Comparison of ENCODE assay signal across 8 cellular contexts in the genomic region with DNA sequence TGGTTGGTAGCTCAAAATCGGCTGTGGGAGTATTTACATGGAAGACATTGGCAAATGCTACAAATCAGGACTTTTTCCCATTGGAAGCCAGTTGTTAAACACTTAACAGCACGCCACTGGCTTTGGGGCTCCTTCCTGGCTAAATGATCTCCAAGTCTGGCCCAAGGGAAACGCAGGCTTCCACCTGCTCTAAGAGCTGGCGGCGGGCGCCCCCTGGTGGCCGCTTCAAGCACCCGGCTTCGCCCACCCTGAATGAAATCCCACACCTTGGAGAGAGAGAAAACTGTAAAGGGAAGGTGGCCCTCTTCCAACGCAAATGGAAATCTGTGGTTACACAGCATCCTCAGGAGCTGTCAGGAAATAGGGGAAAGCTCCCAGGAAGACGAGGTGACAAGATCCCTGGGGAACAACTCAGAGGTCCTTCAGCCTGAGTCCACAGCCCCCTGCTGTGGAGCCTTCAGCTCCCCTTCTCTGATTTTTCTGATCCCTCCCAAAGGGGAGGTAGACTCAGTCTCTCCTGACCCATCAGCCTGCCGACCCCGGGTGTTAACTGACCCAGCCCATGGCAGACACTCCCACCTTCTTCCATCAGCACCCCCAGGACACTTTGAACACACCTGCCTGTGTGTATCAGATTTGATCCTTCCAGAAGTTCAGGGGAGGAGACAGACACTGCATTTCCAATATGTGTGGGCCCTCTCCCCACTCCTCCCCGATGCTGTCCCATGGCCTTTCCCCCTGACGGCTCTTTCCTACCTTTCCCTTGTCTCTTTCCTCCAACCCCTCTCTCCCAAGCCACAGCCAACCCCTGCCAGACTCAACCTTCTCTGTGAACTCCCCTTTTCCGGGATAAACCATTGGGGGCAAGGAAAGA. TPM values are rescaled to one million over a fixed set of nuclear protein-coding genes. Genes with fewer than 3 reads are reported as not detected.
DNase-seq lines count a peak whose midpoint lies in the region; ATAC-seq and TF ChIP-seq lines count a peak whose summit lies in the region.

No MANE protein-coding gene starts in this region.

- TF ChIP-seq POLR2A in NB4 (IDR thresholded peaks at IDR 0.05; ENCODE audit: extremely low read depth, insufficient read length), result no peak

- H3K4me1 Mint-ChIP-seq in activated naive CD4-positive, alpha-beta T cell treated with anti-CD3 and anti-CD28 coated beads, Interleukin-2, amount 10 ng/mL, durations not matched to agents 7 days and 5 days, result peaks cover 66% of the 10 kb centered on the region

- ATAC-seq in GM21723 (IDR thresholded peaks at IDR 0.05; ENCODE audit: unreplicated experiment) (peak; percentile 55), upper lobe of right lung (peak; percentile 85)

- no peak overlapping the region for H3K27ac ChIP-seq in SK-N-MC
- no peak overlapping the region for H3K27ac ChIP-seq in parathyroid adenoma
- H3K27ac ChIP-seq in upper lobe of right lung, result no peak overlapping the region

- no peak overlapping the region for H3K9ac ChIP-seq in SK-N-MC (ENCODE audit: insufficient read length)
- no peak overlapping the region for H3K9ac ChIP-seq in parathyroid adenoma

- H3K36me3 ChIP-seq in SK-N-MC (ENCODE audit: insufficient read depth, low read length) (no peaks in the 10 kb centered on the region), parathyroid adenoma (ENCODE audit: control insufficient read depth, insufficient read depth, low read length) (no peaks in the 10 kb centered on the region), upper lobe of right lung (no peaks in the 10 kb centered on the region)

- H3K4me3 ChIP-seq in NB4 (ENCODE audit: low read depth, low read length) (no peak overlapping the region), SK-N-MC (no peak overlapping the region), parathyroid adenoma (ENCODE audit: low read depth, low read length) (no peak overlapping the region), upper lobe of right lung (no peak overlapping the region)

- no peaks in the 10 kb centered on the region for H3K27me3 ChIP-seq in parathyroid adenoma (ENCODE audit: control insufficient read depth, insufficient read depth, low read length)
- no peaks in the 10 kb centered on the region for H3K27me3 ChIP-seq in upper lobe of right lung

- DNase-seq in Caki2 (ENCODE audit: low read depth) (peak; percentile 68), NB4 (ENCODE audit: low read depth) (peak; percentile 91), SK-N-MC (ENCODE audit: low read depth, low spot score) (peak; percentile 68), globus pallidus (ENCODE audit: low spot score) (peak; percentile 70), upper lobe of right lung (peak; percentile 89)
- peak; percentile 78 for DNase-seq in activated naive CD4-positive, alpha-beta T cell treated with anti-CD3 and anti-CD28 coated beads, Interleukin-2, amount 10 ng/mL, durations not matched to agents 7 days and 5 days

- H3K4me1 ChIP-seq in parathyroid adenoma (peaks cover 5% of the 10 kb centered on the region), upper lobe of right lung (peaks cover 23% of the 10 kb centered on the region)

- H3K9me3 ChIP-seq in SK-N-MC (ENCODE audit: low read depth, low read length) (no peaks in the 10 kb centered on the region), parathyroid adenoma (ENCODE audit: control insufficient read depth, low read length) (no peaks in the 10 kb centered on the region), upper lobe of right lung (no peaks in the 10 kb centered on the region)

- H3K27ac Mint-ChIP-seq in activated naive CD4-positive, alpha-beta T cell treated with anti-CD3 and anti-CD28 coated beads, Interleukin-2, amount 10 ng/mL, durations not matched to agents 7 days and 5 days, result peak overlapping the region; percentile 83

- TF ChIP-seq CTCF in NB4 (IDR thresholded peaks at IDR 0.05; ENCODE audit: low read depth, low read length) (peak; percentile 99), parathyroid adenoma (IDR thresholded peaks at IDR 0.05) (peak; percentile 98), upper lobe of right lung (IDR thresholded peaks at IDR 0.05) (peak; percentile 99)

- H2AFZ ChIP-seq in parathyroid adenoma, result peak overlapping the region; percentile 19

- peaks cover 71% of the 10 kb centered on the region for H3K36me3 Mint-ChIP-seq in activated naive CD4-positive, alpha-beta T cell treated with anti-CD3 and anti-CD28 coated beads, Interleukin-2, amount 10 ng/mL, durations not matched to agents 7 days and 5 days

- no peak overlapping the region for H3K4me2 ChIP-seq in parathyroid adenoma (ENCODE audit: low read length)

- in situ Hi-C loops in Caki2 (cut with HindIII; ENCODE audit: low pct_unique_long_range_greater_than_20kb, low sequenced_read_pairs), result no loop called here

- no peak overlapping the region for H3K4me3 Mint-ChIP-seq in activated naive CD4-positive, alpha-beta T cell treated with anti-CD3 and anti-CD28 coated beads, Interleukin-2, amount 10 ng/mL, durations not matched to agents 7 days and 5 days

- H3K79me2 ChIP-seq in parathyroid adenoma, result no peaks in the 10 kb centered on the region

- intact Hi-C loops in upper lobe of right lung (cut with DNase I), result loop anchor here (5.0 kb wide), 1 partner anchor 56 kb away; the partner anchor contains the start of genes ISCU and SART3

- H3K9me3 Mint-ChIP-seq in activated naive CD4-positive, alpha-beta T cell treated with anti-CD3 and anti-CD28 coated beads, Interleukin-2, amount 10 ng/mL, durations not matched to agents 7 days and 5 days, result peaks cover 15% of the 10 kb centered on the region

- no peaks in the 10 kb centered on the region for H3K27me3 Mint-ChIP-seq in activated naive CD4-positive, alpha-beta T cell treated with anti-CD3 and anti-CD28 coated beads, Interleukin-2, amount 10 ng/mL, durations not matched to agents 7 days and 5 days

- CTCF ChIA-PET in activated naive CD4-positive, alpha-beta T cell treated with anti-CD3 and anti-CD28 coated beads, Interleukin-2, amount 10 ng/mL, durations not matched to agents 7 days and 5 days (lab: Charles Lee), result interaction anchor here (0.6 to 9.2 kb wide), 28 partner anchors 9 to 396 kb away, joined by 3 to 268 read pairs (median 4); partner anchors contain the start of genes ISCU, SART3, SELPLG and TMEM119

RNA-seq across cellular contexts. Expression of gene SELPLG, which starts 15.4 kb away (rescaled TPM):
- total RNA-seq in Caki2 (2014; rRNA removed; shearing (Covaris generic); ENCODE audit: low replicate concordance), result not detected in 2 replicates
- 31.9 TPM for total RNA-seq in upper lobe of right lung

RNA-seq across cellular contexts. Expression of gene TMEM119, which starts 20.4 kb away (rescaled TPM):
- not detected in 2 replicates for total RNA-seq in Caki2 (2014; rRNA removed; shearing (Covaris generic); ENCODE audit: low replicate concordance)
- 43.8 TPM for total RNA-seq in upper lobe of right lung

RNA-seq across cellular contexts. Expression of gene ISCU, which starts 55.9 kb away (rescaled TPM):
- total RNA-seq in Caki2 (2014; rRNA removed; shearing (Covaris generic); ENCODE audit: low replicate concordance), result 84.4 and 130 TPM in 2 replicates
- 138 TPM for total RNA-seq in upper lobe of right lung

RNA-seq across cellular contexts. Expression of gene SART3, which starts 57.3 kb away (rescaled TPM):
- 19.5 and 26.7 TPM in 2 replicates for total RNA-seq in Caki2 (2014; rRNA removed; shearing (Covaris generic); ENCODE audit: low replicate concordance)
- 44.8 TPM for total RNA-seq in upper lobe of right lung

Comparison
In these comparisons a context has a peak if more than half of its experiments do, and no peak if none do; other contexts are left out.
1. RNA of gene SELPLG, which starts 15.4 kb away (total RNA-seq): 31.9 TPM in upper lobe of right lung (single experiment); not detected in Caki2; every median in the first group is over 10 times any median in the second.
2. RNA of gene TMEM119, which starts 20.4 kb away (total RNA-seq): 43.8 TPM in upper lobe of right lung (single experiment); not detected in Caki2; every median in the first group is over 10 times any median in the second.
3. Peak in every context shown above with its lines, with median percentiles within 50 percentile points of each other: DNase-seq and CTCF ChIP-seq.